8 cellular contexts compared by ENCODE assay signal in the genomic region with DNA sequence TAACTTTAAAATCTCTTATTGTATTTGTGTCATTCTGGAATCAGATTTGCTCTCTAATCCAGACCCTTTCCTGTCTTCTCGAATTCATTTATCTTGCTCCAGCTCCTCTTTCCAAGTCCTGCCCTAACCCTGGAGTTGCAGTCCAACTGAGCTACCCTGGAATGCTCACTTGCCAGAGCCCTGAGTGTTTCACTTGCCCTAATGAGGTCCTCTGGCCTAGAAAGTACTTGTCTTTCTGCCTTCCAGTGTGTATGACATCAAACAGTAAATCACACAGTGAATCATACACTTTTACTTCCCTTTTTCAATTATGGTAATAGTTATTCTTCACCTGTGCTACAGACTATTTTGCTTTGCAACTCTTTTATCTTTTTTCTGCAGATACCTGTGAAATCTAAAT.
DNase-seq lines count a peak whose midpoint lies in the region; ATAC-seq, FAIRE-seq and TF ChIP-seq lines count a peak whose summit lies in the region.

No MANE protein-coding gene starts in this region.

- no peaks in the 10 kb centered on the region for H4K20me1 ChIP-seq in neural progenitor cell (ENCODE audit: low read depth)

- H3K27ac ChIP-seq in neural progenitor cell = no peak overlapping the region

- ATAC-seq in GM21423 (IDR thresholded peaks at IDR 0.05; ENCODE audit: unreplicated experiment) = peak; percentile 97
- peak; percentile 92 for ATAC-seq in HG03558 (IDR thresholded peaks at IDR 0.05; ENCODE audit: extremely low read depth, unreplicated experiment)

- H3K27me3 ChIP-seq in neural progenitor cell = no peaks in the 10 kb centered on the region

- no peak for DNase-seq in GM12891 (ENCODE audit: insufficient read length, low spot score)
- DNase-seq in activated naive CD8-positive, alpha-beta T cell treated with anti-CD3 and anti-CD28 coated beads for 36 hours = peak; percentile 13
- peak; percentile 23 for DNase-seq in neural progenitor cell (ENCODE audit: low spot score)
- no peak for DNase-seq in NCI-H1417 treated with DMSO at 0.1 percent for 48 hours (lab: John Stamatoyannopoulos, UW)
- no peak for DNase-seq in T-helper 9 cell
- DNase-seq in COLO829 (ENCODE audit: low spot score) = no peak

- H3F3A ChIP-seq in neural progenitor cell (ENCODE audit: low read depth) = no peaks in the 10 kb centered on the region

- peak; percentile 63 for FAIRE-seq in GM12891 (lab: Jason Lieb, UNC)

- H3K36me3 Mint-ChIP-seq in activated naive CD8-positive, alpha-beta T cell treated with anti-CD3 and anti-CD28 coated beads for 36 hours = peaks cover 41% of the 10 kb centered on the region
- no peaks in the 10 kb centered on the region for H3K36me3 Mint-ChIP-seq in neural progenitor cell

- no peak overlapping the region for H3K4me2 ChIP-seq in neural progenitor cell

- peaks cover 15% of the 10 kb centered on the region for H3K4me1 ChIP-seq in neural progenitor cell

- no peaks in the 10 kb centered on the region for H3K79me2 ChIP-seq in neural progenitor cell (ENCODE audit: low read depth)

- no peak for TF ChIP-seq POLR2A in GM12891 (IDR thresholded peaks at IDR 0.05; ENCODE audit: low read depth, low read length)

- no peaks in the 10 kb centered on the region for H3K9me3 ChIP-seq in neural progenitor cell (ENCODE audit: low read depth)

- H3K9me3 Mint-ChIP-seq in activated naive CD8-positive, alpha-beta T cell treated with anti-CD3 and anti-CD28 coated beads for 36 hours = peaks cover 8% of the 10 kb centered on the region
- peaks cover 7% of the 10 kb centered on the region for H3K9me3 Mint-ChIP-seq in neural progenitor cell

- peak overlapping the region; percentile 58 for H3K4me3 Mint-ChIP-seq in activated naive CD8-positive, alpha-beta T cell treated with anti-CD3 and anti-CD28 coated beads for 36 hours
- no peak overlapping the region for H3K4me3 Mint-ChIP-seq in neural progenitor cell

- no peaks in the 10 kb centered on the region for H3K36me3 ChIP-seq in neural progenitor cell

- H3K27ac Mint-ChIP-seq in activated naive CD8-positive, alpha-beta T cell treated with anti-CD3 and anti-CD28 coated beads for 36 hours = peak overlapping the region; percentile 94
- H3K27ac Mint-ChIP-seq in neural progenitor cell = no peak overlapping the region

- no peak for TF ChIP-seq CTCF in neural progenitor cell (IDR thresholded peaks at IDR 0.05)

- peaks cover 44% of the 10 kb centered on the region for H3K4me1 Mint-ChIP-seq in activated naive CD8-positive, alpha-beta T cell treated with anti-CD3 and anti-CD28 coated beads for 36 hours
- peaks cover 5% of the 10 kb centered on the region for H3K4me1 Mint-ChIP-seq in neural progenitor cell

- no peak overlapping the region for H3K4me3 ChIP-seq in neural progenitor cell

- H3K27me3 Mint-ChIP-seq in activated naive CD8-positive, alpha-beta T cell treated with anti-CD3 and anti-CD28 coated beads for 36 hours = no peaks in the 10 kb centered on the region
- no peaks in the 10 kb centered on the region for H3K27me3 Mint-ChIP-seq in neural progenitor cell (ENCODE audit: insufficient read depth, low read depth)

- no peak overlapping the region for H2AFZ ChIP-seq in neural progenitor cell (replicated peaks)

- H3K9ac ChIP-seq in neural progenitor cell = no peak overlapping the region

TF ChIP-seq in GM12891, 5 proteins besides CTCF, POLR2A, EP300 and RAD21:
- TF ChIP-seq SPI1 (IDR thresholded peaks at IDR 0.05; ENCODE audit: low read depth, low read length) (no peak), POLR2AphosphoS5 (IDR thresholded peaks at IDR 0.05; ENCODE audit: low read depth, low read length) (no peak), TAF1 (IDR thresholded peaks at IDR 0.05; ENCODE audit: low read depth, low read length) (no peak), PAX5 (IDR thresholded peaks at IDR 0.05; ENCODE audit: insufficient read depth, low read length, severe bottlenecking) (no peak), POU2F2 (IDR thresholded peaks at IDR 0.05; ENCODE audit: low read depth, low read length) (no peak)

Comparison
In these comparisons a context has a peak if more than half of its experiments do, and no peak if none do; other contexts are left out.
1. DNase-seq: peak in activated naive CD8-positive, alpha-beta T cell treated with anti-CD3 and anti-CD28 coated beads for 36 hours (single experiment) and neural progenitor cell (single experiment); none in GM12891 (single experiment), NCI-H1417 treated with DMSO at 0.1 percent for 48 hours (single experiment), T-helper 9 cell (single experiment) and COLO829 (single experiment).